1 cellular context compared by ENCODE assay signal in the genomic region with DNA sequence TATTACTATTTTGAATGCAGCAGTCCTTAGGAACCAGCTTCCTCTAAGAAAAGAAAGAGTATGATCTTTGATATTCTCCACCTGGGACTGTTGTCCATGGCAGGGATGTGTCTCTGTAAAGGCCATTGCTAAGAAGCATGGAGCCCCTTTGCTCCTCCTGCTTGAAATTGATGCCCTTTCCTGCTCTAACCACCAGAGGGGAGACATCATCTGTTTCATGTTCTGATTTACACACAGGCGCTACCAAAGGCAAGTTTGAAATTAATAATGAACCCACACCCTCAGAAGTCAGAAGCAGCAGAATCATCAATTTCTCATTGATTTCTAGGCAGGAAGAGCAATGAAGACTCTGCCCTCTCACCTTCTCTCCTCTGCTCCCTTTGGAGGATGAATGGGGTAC.
TF ChIP-seq lines count a peak whose summit lies in the region.

No MANE protein-coding gene starts in this region.

TF ChIP-seq in GM23338, 12 proteins besides CTCF, POLR2A, EP300 and RAD21 (continued from another document):
- TF ChIP-seq, protein P1, sequence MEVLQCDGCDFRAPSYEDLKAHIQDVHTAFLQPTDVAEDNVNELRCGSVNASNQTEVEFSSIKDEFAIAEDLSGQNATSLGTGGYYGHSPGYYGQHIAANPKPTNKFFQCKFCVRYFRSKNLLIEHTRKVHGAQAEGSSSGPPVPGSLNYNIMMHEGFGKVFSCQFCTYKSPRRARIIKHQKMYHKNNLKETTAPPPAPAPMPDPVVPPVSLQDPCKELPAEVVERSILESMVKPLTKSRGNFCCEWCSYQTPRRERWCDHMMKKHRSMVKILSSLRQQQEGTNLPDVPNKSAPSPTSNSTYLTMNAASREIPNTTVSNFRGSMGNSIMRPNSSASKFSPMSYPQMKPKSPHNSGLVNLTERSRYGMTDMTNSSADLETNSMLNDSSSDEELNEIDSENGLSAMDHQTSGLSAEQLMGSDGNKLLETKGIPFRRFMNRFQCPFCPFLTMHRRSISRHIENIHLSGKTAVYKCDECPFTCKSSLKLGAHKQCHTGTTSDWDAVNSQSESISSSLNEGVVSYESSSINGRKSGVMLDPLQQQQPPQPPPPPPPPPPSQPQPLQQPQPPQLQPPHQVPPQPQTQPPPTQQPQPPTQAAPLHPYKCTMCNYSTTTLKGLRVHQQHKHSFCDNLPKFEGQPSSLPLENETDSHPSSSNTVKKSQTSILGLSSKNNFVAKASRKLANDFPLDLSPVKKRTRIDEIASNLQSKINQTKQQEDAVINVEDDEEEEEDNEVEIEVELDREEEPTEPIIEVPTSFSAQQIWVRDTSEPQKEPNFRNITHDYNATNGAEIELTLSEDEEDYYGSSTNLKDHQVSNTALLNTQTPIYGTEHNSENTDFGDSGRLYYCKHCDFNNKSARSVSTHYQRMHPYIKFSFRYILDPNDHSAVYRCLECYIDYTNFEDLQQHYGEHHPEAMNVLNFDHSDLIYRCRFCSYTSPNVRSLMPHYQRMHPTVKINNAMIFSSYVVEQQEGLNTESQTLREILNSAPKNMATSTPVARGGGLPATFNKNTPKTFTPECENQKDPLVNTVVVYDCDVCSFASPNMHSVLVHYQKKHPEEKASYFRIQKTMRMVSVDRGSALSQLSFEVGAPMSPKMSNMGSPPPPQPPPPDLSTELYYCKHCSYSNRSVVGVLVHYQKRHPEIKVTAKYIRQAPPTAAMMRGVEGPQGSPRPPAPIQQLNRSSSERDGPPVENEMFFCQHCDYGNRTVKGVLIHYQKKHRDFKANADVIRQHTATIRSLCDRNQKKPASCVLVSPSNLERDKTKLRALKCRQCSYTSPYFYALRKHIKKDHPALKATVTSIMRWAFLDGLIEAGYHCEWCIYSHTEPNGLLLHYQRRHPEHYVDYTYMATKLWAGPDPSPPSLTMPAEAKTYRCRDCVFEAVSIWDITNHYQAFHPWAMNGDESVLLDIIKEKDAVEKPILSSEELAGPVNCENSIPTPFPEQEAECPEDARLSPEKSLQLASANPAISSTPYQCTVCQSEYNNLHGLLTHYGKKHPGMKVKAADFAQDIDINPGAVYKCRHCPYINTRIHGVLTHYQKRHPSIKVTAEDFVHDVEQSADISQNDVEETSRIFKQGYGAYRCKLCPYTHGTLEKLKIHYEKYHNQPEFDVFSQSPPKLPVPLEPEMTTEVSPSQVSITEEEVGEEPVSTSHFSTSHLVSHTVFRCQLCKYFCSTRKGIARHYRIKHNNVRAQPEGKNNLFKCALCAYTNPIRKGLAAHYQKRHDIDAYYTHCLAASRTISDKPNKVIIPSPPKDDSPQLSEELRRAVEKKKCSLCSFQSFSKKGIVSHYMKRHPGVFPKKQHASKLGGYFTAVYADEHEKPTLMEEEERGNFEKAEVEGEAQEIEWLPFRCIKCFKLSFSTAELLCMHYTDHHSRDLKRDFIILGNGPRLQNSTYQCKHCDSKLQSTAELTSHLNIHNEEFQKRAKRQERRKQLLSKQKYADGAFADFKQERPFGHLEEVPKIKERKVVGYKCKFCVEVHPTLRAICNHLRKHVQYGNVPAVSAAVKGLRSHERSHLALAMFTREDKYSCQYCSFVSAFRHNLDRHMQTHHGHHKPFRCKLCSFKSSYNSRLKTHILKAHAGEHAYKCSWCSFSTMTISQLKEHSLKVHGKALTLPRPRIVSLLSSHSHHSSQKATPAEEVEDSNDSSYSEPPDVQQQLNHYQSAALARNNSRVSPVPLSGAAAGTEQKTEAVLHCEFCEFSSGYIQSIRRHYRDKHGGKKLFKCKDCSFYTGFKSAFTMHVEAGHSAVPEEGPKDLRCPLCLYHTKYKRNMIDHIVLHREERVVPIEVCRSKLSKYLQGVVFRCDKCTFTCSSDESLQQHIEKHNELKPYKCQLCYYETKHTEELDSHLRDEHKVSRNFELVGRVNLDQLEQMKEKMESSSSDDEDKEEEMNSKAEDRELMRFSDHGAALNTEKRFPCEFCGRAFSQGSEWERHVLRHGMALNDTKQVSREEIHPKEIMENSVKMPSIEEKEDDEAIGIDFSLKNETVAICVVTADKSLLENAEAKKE (CRISPR knock-in tag; IDR thresholded peaks at IDR 0.05): no peak
- no peak for TF ChIP-seq NANOG (IDR thresholded peaks at IDR 0.05; ENCODE audit: borderline replicate concordance)
- TF ChIP-seq EZH2 (IDR thresholded peaks at IDR 0.05; ENCODE audit: low read depth, unreplicated experiment): no peak
- no peak for TF ChIP-seq ZNF114 (CRISPR knock-in tag; IDR thresholded peaks at IDR 0.05)
- no peak for TF ChIP-seq ZNF331 (CRISPR knock-in tag; IDR thresholded peaks at IDR 0.05; ENCODE audit: low read depth)
- TF ChIP-seq, protein P2, sequence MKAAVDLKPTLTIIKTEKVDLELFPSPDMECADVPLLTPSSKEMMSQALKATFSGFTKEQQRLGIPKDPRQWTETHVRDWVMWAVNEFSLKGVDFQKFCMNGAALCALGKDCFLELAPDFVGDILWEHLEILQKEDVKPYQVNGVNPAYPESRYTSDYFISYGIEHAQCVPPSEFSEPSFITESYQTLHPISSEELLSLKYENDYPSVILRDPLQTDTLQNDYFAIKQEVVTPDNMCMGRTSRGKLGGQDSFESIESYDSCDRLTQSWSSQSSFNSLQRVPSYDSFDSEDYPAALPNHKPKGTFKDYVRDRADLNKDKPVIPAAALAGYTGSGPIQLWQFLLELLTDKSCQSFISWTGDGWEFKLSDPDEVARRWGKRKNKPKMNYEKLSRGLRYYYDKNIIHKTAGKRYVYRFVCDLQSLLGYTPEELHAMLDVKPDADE (IDR thresholded peaks at IDR 0.05): no peak
- TF ChIP-seq JUNB (IDR thresholded peaks at IDR 0.05; ENCODE audit: unreplicated experiment): no peak
